In genomic region chr1:145845514-145846161, GRCh38 we compare ENCODE assay signal across 8 cellular contexts. TPM values are rescaled to one million over a fixed set of nuclear protein-coding genes. Genes with fewer than 3 reads are reported as not detected.
DNase-seq lines count a peak whose midpoint lies in the region; ATAC-seq and TF ChIP-seq lines count a peak whose summit lies in the region.

Gene NUDT17 (plus strand): TSS chr1:145845630. CDS start chr1:145845641, 11 bp downstream.

- peak; percentile 75 for TF ChIP-seq CTCF in lung (IDR thresholded peaks at IDR 0.05; ENCODE audit: control extremely low read depth, extremely low read depth)

- H3K27ac ChIP-seq in duodenal mucosa (ENCODE audit: low read depth, low read length) (no peak within 1 kb of the TSS), lung (ENCODE audit: low read depth in 1 of 2, low read length in 1 of 2) (peak within 1 kb of the TSS; percentile 60 to 62)

- DNase-seq in AG08396 (ENCODE audit: low spot score), result peak; percentile 90
- DNase-seq in NCI-H460 (ENCODE audit: extremely low read depth, low read depth), result peak; percentile 71
- DNase-seq in activated CD4-positive, alpha-beta T cell treated with anti-CD3 and anti-CD28 coated beads, Interleukin-2, amount 50 U/mL, for 24 hours (ENCODE audit: low read depth in 1 of 2, low spot score in 1 of 2), result peak; percentile 62 to 63
- DNase-seq in lung (ENCODE audit: low spot score), result peak; percentile 77
- DNase-seq in stimulated activated CD8-positive, alpha-beta memory T cell treated with anti-CD3 and anti-CD28 coated beads, Interleukin-12 subunit alpha, Interleukin-12 subunit beta, amount 100 ng/mL, for 1 hour (ENCODE audit: low read depth), result peak; percentile 69

- H3K36me3 ChIP-seq in duodenal mucosa (ENCODE audit: control insufficient read depth in 1 of 2, insufficient read depth in 2 of 2, low read length in 2 of 2), result peaks cover 21 to 53% of the 10 kb centered on the region in 2 donors
- peaks cover 34 to 41% of the 10 kb centered on the region in 2 donors for H3K36me3 ChIP-seq in lung (ENCODE audit: control insufficient read depth in 2 of 2, insufficient read depth in 2 of 2, low read length in 2 of 2)

- peak within 1 kb of the TSS; percentile 67 to 85 for H3K9ac ChIP-seq in duodenal mucosa (ENCODE audit: low read depth in 1 of 2, low read length in 2 of 2)

- H3K27me3 ChIP-seq in duodenal mucosa (ENCODE audit: control insufficient read depth in 1 of 2, insufficient read depth in 2 of 2, low read length in 2 of 2), result no peaks in the 10 kb centered on the region
- no peaks in the 10 kb centered on the region for H3K27me3 ChIP-seq in lung (ENCODE audit: control insufficient read depth, insufficient read depth)

- 0 to 2% methylated on average over 47 to 50 of the region's 50 CpGs for WGBS in lung, 2 donors

- peaks cover 4 to 15% of the 10 kb centered on the region in 2 donors for H3K4me1 ChIP-seq in duodenal mucosa (ENCODE audit: control insufficient read depth in 1 of 2, insufficient read depth in 2 of 2, low read length in 2 of 2)
- peaks cover 0 to 6% of the 10 kb centered on the region in 2 donors for H3K4me1 ChIP-seq in lung (ENCODE audit: control insufficient read depth in 2 of 2, insufficient read depth in 2 of 2, low read length in 2 of 2)

- H3K4me3 ChIP-seq in duodenal mucosa (ENCODE audit: low read depth in 1 of 2, low read length in 2 of 2) (peak within 1 kb of the TSS; percentile 73 to 76), lung (peak within 1 kb of the TSS; percentile 5)

- ATAC-seq in GM18867 (IDR thresholded peaks at IDR 0.05; ENCODE audit: unreplicated experiment) (peak; percentile 63), HG03135 (IDR thresholded peaks at IDR 0.05; ENCODE audit: unreplicated experiment) (peak; percentile 54), lung (ENCODE audit: insufficient read depth, low FRiP score) (peak; percentile 86)

- H3K9me3 ChIP-seq in duodenal mucosa (ENCODE audit: control insufficient read depth in 1 of 2, low read length in 2 of 2) (no peaks in the 10 kb centered on the region), lung (ENCODE audit: control insufficient read depth in 2 of 2, insufficient read depth in 1 of 2, low read length in 1 of 2) (no peaks in the 10 kb centered on the region)

RNA-seq across cellular contexts. Expression of gene NUDT17, which starts in this region (rescaled TPM):
- total RNA-seq in NCI-H460 (2014; rRNA removed; shearing (Covaris generic)), result 9.3 and 10.7 TPM in 2 replicates
- 11.1 and 11.9 TPM in 2 replicates for polyA plus RNA-seq in NCI-H460 (2014; cell fraction: nucleus; rRNA removed)
- total RNA-seq in lung, result 1 to 10 TPM; 3.9 to 6.2 TPM
- 1 to 10 TPM; 1.6 to 3.1 TPM for polyA plus RNA-seq in lung
